23 cellular contexts compared by ENCODE assay signal in the genomic region with DNA sequence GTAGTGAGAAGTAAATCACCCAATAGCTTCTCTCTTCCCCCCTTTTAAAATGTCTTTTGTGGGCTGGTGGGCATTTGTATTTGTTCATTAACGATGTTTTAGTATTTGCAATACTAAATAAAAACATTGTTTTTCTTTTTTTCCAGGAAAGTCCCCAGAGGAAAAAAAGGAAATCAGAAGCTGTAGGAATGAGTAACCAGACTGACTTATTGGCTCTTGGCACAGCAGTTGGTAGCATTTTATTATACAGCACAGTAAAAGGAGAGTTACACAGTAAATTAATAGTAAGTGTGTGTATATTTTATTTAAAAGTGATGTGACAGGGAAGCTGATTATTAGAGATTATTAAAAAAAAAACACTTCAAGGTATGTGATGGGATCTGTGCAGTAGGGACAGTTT. TPM values are rescaled to one million over a fixed set of nuclear protein-coding genes. Genes with fewer than 3 reads are reported as not detected.
DNase-seq lines count a peak whose midpoint lies in the region; ATAC-seq, FAIRE-seq and TF ChIP-seq lines count a peak whose summit lies in the region.
"Had no signal": no experiment of that assay in that cellular context is flagged by ENCODE, and none has a peak within 500 bp of the region (broad histone marks: within the 10 kb centered on the region; RNA-seq: fewer than 3 reads in every experiment).

No MANE protein-coding gene starts in this region.

- TF ChIP-seq CTCF in MCF 10A (IDR thresholded peaks at IDR 0.05; ENCODE audit: unreplicated experiment), result no peak
- no peak for TF ChIP-seq CTCF in breast epithelium (IDR thresholded peaks at IDR 0.05)

- H3K9me3 ChIP-seq in breast epithelium (no peaks in the 10 kb centered on the region), small intestine (ENCODE audit: control insufficient read depth, low read depth) (no peaks in the 10 kb centered on the region)
- H3K9me3 ChIP-seq: BLaER1 had no signal

- intact Hi-C loops in MCF 10A (cut with micrococcal nuclease) (no loop called here), breast epithelium (cut with DNase I; ENCODE audit: low total_unique reads) (no loop called here)

- H3K36me3 ChIP-seq in breast epithelium, result no peaks in the 10 kb centered on the region
- H3K36me3 ChIP-seq in small intestine (ENCODE audit: control insufficient read depth in 2 of 2, insufficient read depth in 2 of 2, low read length in 2 of 2), result peaks cover 7 to 10% of the 10 kb centered on the region in 2 donors

- H3K27ac Mint-ChIP-seq in MCF 10A (ENCODE audit: low read depth, unreplicated experiment) (peak overlapping the region; percentile 33), memory B cell (peak overlapping the region; percentile 67)
- peak overlapping the region; percentile 49 for H3K27ac Mint-ChIP-seq in stimulated activated memory B cell treated with anti-CD40 and anti-IgM and Interleukin-4, amounts not matched to agents 10 μg/mL and 1 μg/mL and 100 μg/mL, for 72 hours

- peaks cover 0 to 9% of the 10 kb centered on the region in 2 donors for H3K4me1 ChIP-seq in breast epithelium
- H3K4me1 ChIP-seq in small intestine (ENCODE audit: control insufficient read depth in 2 of 2, insufficient read depth in 1 of 2, low read depth in 1 of 2, low read length in 1 of 2), result peaks cover 0 to 14% of the 10 kb centered on the region in 2 donors

- CTCF ChIA-PET in MCF 10A (lab: Yijun Ruan, JAX), result interaction anchor here (0.6 to 0.7 kb wide), 4 partner anchors 34 to 1050 kb away, joined by 3 to 4 read pairs (median 4); no protein-coding TSS in a partner anchor

- H3K4me3 Mint-ChIP-seq in MCF 10A (ENCODE audit: unreplicated experiment) (no peak overlapping the region), memory B cell (no peak overlapping the region)
- no peak overlapping the region for H3K4me3 Mint-ChIP-seq in stimulated activated memory B cell treated with anti-CD40 and anti-IgM and Interleukin-4, amounts not matched to agents 10 μg/mL and 1 μg/mL and 100 μg/mL, for 72 hours
- H3K4me3 Mint-ChIP-seq: CD4-positive, CD25-positive, alpha-beta regulatory T cell had no signal

- H3K36me3 Mint-ChIP-seq in MCF 10A (ENCODE audit: insufficient read depth, unreplicated experiment) (peaks cover 60% of the 10 kb centered on the region), memory B cell (peaks cover 19% of the 10 kb centered on the region)
- H3K36me3 Mint-ChIP-seq in stimulated activated memory B cell treated with anti-CD40 and anti-IgM and Interleukin-4, amounts not matched to agents 10 μg/mL and 1 μg/mL and 100 μg/mL, for 72 hours, result peaks cover 32% of the 10 kb centered on the region

- no peak for DNase-seq in MCF 10A (ENCODE audit: unreplicated experiment)
- no peak for DNase-seq in breast epithelium (ENCODE audit: low spot score in 2 of 2)
- peak; percentile 43 for DNase-seq in dermis blood vessel endothelial cell
- no peak for DNase-seq in memory B cell (ENCODE audit: low spot score in 2 of 2)
- no peak for DNase-seq in NCI-H1417 treated with DMSO at 0.1 percent for 48 hours (lab: John Stamatoyannopoulos, UW)
- DNase-seq in small intestine, result no peak
- no peak for DNase-seq in NCI-H187 treated with DMSO at 0.1 percent for 48 hours (lab: John Stamatoyannopoulos, UW)
- DNase-seq: 8988T; CD4-positive, CD25-positive, alpha-beta regulatory T cell; NCI-H1092; NCI-H1436; NCI-H187; NCI-H2171 treated with DMSO at 0.1 percent for 48 hours; NCI-H524; NCI-H748 treated with DMSO at 0.1 percent for 48 hours; SIG-M5 had no signal

- POLR2A ChIA-PET in MCF 10A (lab: Yijun Ruan, JAX), result interaction anchor here (0.6 to 1.2 kb wide), 5 partner anchors 14 to 397 kb away, joined by 3 to 5 read pairs (median 3); a partner anchor contains a TSS

- no TSS peak for BruUV-seq in MCF 10A (replicated peaks; lab: Mats Ljungman, UMichigan)

- no peaks in the 10 kb centered on the region for H3K27me3 ChIP-seq in breast epithelium
- H3K27me3 ChIP-seq in small intestine (ENCODE audit: control insufficient read depth in 2 of 2, insufficient read depth in 2 of 2, low read length in 2 of 2), result no peaks in the 10 kb centered on the region
- H3K27me3 ChIP-seq: BLaER1 had no signal

- H3K4me1 Mint-ChIP-seq in MCF 10A (ENCODE audit: insufficient read depth, unreplicated experiment) (peaks cover 44% of the 10 kb centered on the region), memory B cell (peaks cover 29% of the 10 kb centered on the region)
- H3K4me1 Mint-ChIP-seq in stimulated activated memory B cell treated with anti-CD40 and anti-IgM and Interleukin-4, amounts not matched to agents 10 μg/mL and 1 μg/mL and 100 μg/mL, for 72 hours, result peaks cover 49% of the 10 kb centered on the region

- H3K9me3 Mint-ChIP-seq in MCF 10A (ENCODE audit: unreplicated experiment) (no peaks in the 10 kb centered on the region), memory B cell (no peaks in the 10 kb centered on the region)
- H3K9me3 Mint-ChIP-seq in stimulated activated memory B cell treated with anti-CD40 and anti-IgM and Interleukin-4, amounts not matched to agents 10 μg/mL and 1 μg/mL and 100 μg/mL, for 72 hours, result no peaks in the 10 kb centered on the region

- H3K4me3 ChIP-seq in breast epithelium (no peak overlapping the region), small intestine (ENCODE audit: low read depth in 1 of 2, low read length in 2 of 2) (no peak overlapping the region)
- H3K4me3 ChIP-seq: BLaER1, SK-N-MC had no signal

- H3K27ac ChIP-seq in breast epithelium (no peak overlapping the region), small intestine (ENCODE audit: low read depth in 1 of 2, low read length in 1 of 2) (no peak overlapping the region)
- H3K27ac ChIP-seq: BLaER1, HL-60, SK-N-MC had no signal

- FAIRE-seq in small intestine (lab: Jason Lieb, UNC), result no peak
- FAIRE-seq: D721Med, H1, RCC 7860 had no signal

- no peak for ATAC-seq in memory B cell (ENCODE audit: low read depth)
- no peak for ATAC-seq in stimulated activated memory B cell treated with anti-CD40 and anti-IgM and Interleukin-4, amounts not matched to agents 10 μg/mL and 1 μg/mL and 100 μg/mL, for 72 hours

- H3K27me3 Mint-ChIP-seq in MCF 10A (ENCODE audit: insufficient read depth, unreplicated experiment), result no peaks in the 10 kb centered on the region
- no peaks in the 10 kb centered on the region for H3K27me3 Mint-ChIP-seq in memory B cell
- no peaks in the 10 kb centered on the region for H3K27me3 Mint-ChIP-seq in stimulated activated memory B cell treated with anti-CD40 and anti-IgM and Interleukin-4, amounts not matched to agents 10 μg/mL and 1 μg/mL and 100 μg/mL, for 72 hours
- H3K27me3 Mint-ChIP-seq: CD4-positive, CD25-positive, alpha-beta regulatory T cell had no signal

- 76 to 93% (median 80%) methylated on average over 1 of the region's 1 CpG for WGBS in small intestine, 3 donors

- TF ChIP-seq POLR2A in breast epithelium (IDR thresholded peaks at IDR 0.05), result no peak

RNA-seq across cellular contexts. Expression of a gene that starts 7.4 kb away (rescaled TPM):
- total RNA-seq in MCF 10A (2022), result 100 and 160 TPM in 2 replicates
- total RNA-seq in breast epithelium, result 10 to 100 TPM; 55.1 to 67.8 (median 64.5) TPM
- 59.1 and 117 TPM in 2 replicates for total RNA-seq in dermis blood vessel endothelial cell
- 10 to 100 TPM; 10.5 to 18.5 (median 11.6) TPM for polyA plus RNA-seq in small intestine

RNA-seq across cellular contexts. Expression of a gene that starts 31.7 kb away (rescaled TPM):
- total RNA-seq in MCF 10A (2022), result 10.4 and 13.4 TPM in 2 replicates
- 10 to 100 TPM in 2 of 3 donors, 1 to 10 TPM in 1; 8.5 to 18.1 (median 13.8) TPM for total RNA-seq in breast epithelium
- 9.4 and 14.5 TPM in 2 replicates for total RNA-seq in dermis blood vessel endothelial cell
- polyA plus RNA-seq in small intestine, result 10 to 100 TPM; 21.7 to 58.8 (median 31.1) TPM
